Comparison of ENCODE assay signal across 1 cellular context in genomic region chr1:244361764-244362473, GRCh38.
TF ChIP-seq lines count a peak whose summit lies in the region.

No MANE protein-coding gene starts in this region.

TF ChIP-seq in HepG2, 621 proteins besides CTCF, POLR2A, EP300 and RAD21 (continued from another document and continues in another):
- TF ChIP-seq RARA (CRISPR knock-in tag; IDR thresholded peaks at IDR 0.05): peak; percentile 9; the same call in 1 of the 2 replicates
- TF ChIP-seq ZNF710 (CRISPR knock-in tag; IDR thresholded peaks at IDR 0.05; ENCODE audit: borderline replicate concordance): peak; percentile 84; the same call in 1 of the 2 replicates
- no peak for TF ChIP-seq HNF4G (IDR thresholded peaks at IDR 0.05; ENCODE audit: borderline replicate concordance, low read depth, low read length)
- no peak for TF ChIP-seq HNF4G (CRISPR knock-in tag; IDR thresholded peaks at IDR 0.05; ENCODE audit: borderline replicate concordance, low read depth)
- no peak for TF ChIP-seq EZH2 (conservative IDR thresholded peaks at IDR 0.05; ENCODE audit: low read depth, low read length)
- TF ChIP-seq SAP130 (CRISPR knock-in tag; IDR thresholded peaks at IDR 0.05; ENCODE audit: low read depth): peak; percentile 46; the same call in 1 of the 2 replicates
- no peak for TF ChIP-seq JARID2 (CRISPR knock-in tag; IDR thresholded peaks at IDR 0.05; ENCODE audit: insufficient replicate concordance)
- TF ChIP-seq PATZ1 (CRISPR knock-in tag; IDR thresholded peaks at IDR 0.05): peak; percentile 41; the same call in 1 of the 2 replicates
- no peak for TF ChIP-seq CENPBD1 (CRISPR knock-in tag; IDR thresholded peaks at IDR 0.05; ENCODE audit: borderline replicate concordance, low read depth)
- TF ChIP-seq NFKB2 (CRISPR knock-in tag; IDR thresholded peaks at IDR 0.05; ENCODE audit: borderline replicate concordance): no peak
- TF ChIP-seq ZSCAN25 (CRISPR knock-in tag; IDR thresholded peaks at IDR 0.05): no peak
- peak; percentile 20; the same call in 1 of the 2 replicates for TF ChIP-seq SOX13 (IDR thresholded peaks at IDR 0.05)
- TF ChIP-seq SOX13 (CRISPR knock-in tag; conservative IDR thresholded peaks at IDR 0.05 in 1 of 2, IDR thresholded peaks at IDR 0.05 in 1 of 2): peak in 1 of 2 experiments; percentile 81; a peak in 2 of 4 replicates
- no peak for TF ChIP-seq ZSCAN22 (CRISPR knock-in tag; IDR thresholded peaks at IDR 0.05)
- no peak for TF ChIP-seq NONO (IDR thresholded peaks at IDR 0.05)
- no peak for TF ChIP-seq NONO (CRISPR knock-in tag; conservative IDR thresholded peaks at IDR 0.05)
- 0 out of 2 replicates have a peak, but pooled peaks have one; percentile 33 for TF ChIP-seq IRF2 (CRISPR knock-in tag; IDR thresholded peaks at IDR 0.05)
- peak; percentile 36; the same call in 1 of the 2 replicates for TF ChIP-seq TCF7 (IDR thresholded peaks at IDR 0.05; ENCODE audit: low read depth)
- TF ChIP-seq ZNF124 (CRISPR knock-in tag; IDR thresholded peaks at IDR 0.05): no peak
- no peak for TF ChIP-seq HOXA3 (CRISPR knock-in tag; IDR thresholded peaks at IDR 0.05)
- TF ChIP-seq ZNF350 (CRISPR knock-in tag; IDR thresholded peaks at IDR 0.05; ENCODE audit: borderline replicate concordance, low read depth): no peak
- TF ChIP-seq PHF21A (CRISPR knock-in tag; IDR thresholded peaks at IDR 0.05): no peak
- TF ChIP-seq FOXA1 (IDR thresholded peaks at IDR 0.05): no peak
- peak; percentile 36; the same call in 1 of the 2 replicates for TF ChIP-seq FOXA1 (CRISPR knock-in tag; IDR thresholded peaks at IDR 0.05)
- no peak for TF ChIP-seq FOXP1 (IDR thresholded peaks at IDR 0.05)
- TF ChIP-seq FOXP1 (CRISPR knock-in tag; IDR thresholded peaks at IDR 0.05): 0 out of 2 replicates have a peak, but pooled peaks have one; percentile 13
- TF ChIP-seq ZNF468 (CRISPR knock-in tag; IDR thresholded peaks at IDR 0.05): no peak
- no peak for TF ChIP-seq ZFP91 (CRISPR knock-in tag; IDR thresholded peaks at IDR 0.05; ENCODE audit: borderline replicate concordance)
- no peak for TF ChIP-seq PLRG1 (conservative IDR thresholded peaks at IDR 0.05)
- TF ChIP-seq ZNF674 (CRISPR knock-in tag; IDR thresholded peaks at IDR 0.05; ENCODE audit: low read depth): no peak
- TF ChIP-seq FOXO1 (CRISPR knock-in tag; IDR thresholded peaks at IDR 0.05): no peak
- TF ChIP-seq MNT (IDR thresholded peaks at IDR 0.05): no peak
- peak; percentile 35; the same call in 1 of the 2 replicates for TF ChIP-seq ELF3 (CRISPR knock-in tag; IDR thresholded peaks at IDR 0.05)
- peak; percentile 96 for TF ChIP-seq TEAD3 (CRISPR knock-in tag; optimal IDR thresholded peaks at IDR 0.05; ENCODE audit: borderline replicate concordance)
- no peak for TF ChIP-seq ZNF788 (CRISPR knock-in tag; IDR thresholded peaks at IDR 0.05; ENCODE audit: borderline replicate concordance)
- TF ChIP-seq TFAP4 (IDR thresholded peaks at IDR 0.05; ENCODE audit: borderline replicate concordance, low read depth): peak; percentile 95
- peak; percentile 51; the same call in 1 of the 2 replicates for TF ChIP-seq GATAD2A (CRISPR knock-in tag; IDR thresholded peaks at IDR 0.05)
- no peak for TF ChIP-seq ZFAT (CRISPR knock-in tag; conservative IDR thresholded peaks at IDR 0.05)
- no peak for TF ChIP-seq HINFP (CRISPR knock-in tag; IDR thresholded peaks at IDR 0.05; ENCODE audit: low read depth)
- TF ChIP-seq CSRNP1 (CRISPR knock-in tag; IDR thresholded peaks at IDR 0.05): no peak
- no peak for TF ChIP-seq ZBTB4 (CRISPR knock-in tag; IDR thresholded peaks at IDR 0.05; ENCODE audit: borderline replicate concordance)
- 0 out of 2 replicates have a peak, but pooled peaks have one; percentile 16 for TF ChIP-seq ZGPAT (CRISPR knock-in tag; IDR thresholded peaks at IDR 0.05)
